15 cellular contexts compared by ENCODE assay signal in the genomic region with DNA sequence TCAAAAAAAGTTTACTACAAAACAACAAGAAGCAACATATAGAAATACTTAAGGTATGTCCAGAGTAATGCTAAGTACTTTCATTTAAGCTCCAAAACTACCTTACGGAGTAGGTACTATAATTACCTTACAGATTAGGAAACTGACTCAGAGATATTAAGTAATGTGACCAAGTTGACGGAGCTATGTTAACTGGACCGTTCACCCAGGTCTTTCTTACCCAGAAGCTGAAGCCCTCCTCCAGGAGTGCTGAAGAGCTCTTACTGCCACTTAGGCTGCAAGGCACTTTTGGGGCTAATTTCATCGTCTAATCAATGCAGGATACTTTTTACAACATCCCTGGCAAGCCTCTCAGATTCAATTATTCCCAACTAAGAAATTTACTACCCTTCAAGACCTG.
DNase-seq lines count a peak whose midpoint lies in the region; TF ChIP-seq lines count a peak whose summit lies in the region.
"Had no signal": no experiment of that assay in that cellular context is flagged by ENCODE, and none has a peak within 500 bp of the region (broad histone marks: within the 10 kb centered on the region; RNA-seq: fewer than 3 reads in every experiment).

No MANE protein-coding gene starts in this region.

- no peak overlapping the region for H2BK15ac ChIP-seq in mesendoderm (replicated peaks; ENCODE audit: low read depth)

- no peaks in the 10 kb centered on the region for H3K79me1 ChIP-seq in mesendoderm (ENCODE audit: low read length)

- H2AFZ ChIP-seq in smooth muscle cell (ENCODE audit: low read depth): no peak overlapping the region

- H4K5ac ChIP-seq in mesendoderm (ENCODE audit: low read length): no peak overlapping the region

- TF ChIP-seq POLR2A in thyroid gland (IDR thresholded peaks at IDR 0.05) (no peak), sigmoid colon (IDR thresholded peaks at IDR 0.05) (no peak)

- H2AK5ac ChIP-seq in mesendoderm (ENCODE audit: low read length): no peak overlapping the region

- peaks cover 0 to 9% of the 10 kb centered on the region in 2 donors for H3K4me1 ChIP-seq in thyroid gland
- H3K4me1 ChIP-seq in smooth muscle cell (ENCODE audit: low read depth): no peaks in the 10 kb centered on the region
- no peaks in the 10 kb centered on the region for H3K4me1 ChIP-seq in mesendoderm (ENCODE audit: control insufficient read depth, low read depth, low read length)
- peaks cover 0 to under 1% (median 0%) of the 10 kb centered on the region in 4 donors for H3K4me1 ChIP-seq in sigmoid colon
- H3K4me1 ChIP-seq: BE2C had no signal

- H3K27me3 ChIP-seq in thyroid gland: no peaks in the 10 kb centered on the region
- no peaks in the 10 kb centered on the region for H3K27me3 ChIP-seq in smooth muscle cell (ENCODE audit: low read depth)
- no peaks in the 10 kb centered on the region for H3K27me3 ChIP-seq in mesendoderm (ENCODE audit: insufficient read depth, low read length, poor library complexity)
- H3K27me3 ChIP-seq in sigmoid colon: no peaks in the 10 kb centered on the region
- H3K27me3 ChIP-seq: BE2C had no signal

- no peak for TF ChIP-seq CTCF in VCaP (conservative IDR thresholded peaks at IDR 0.05)
- no peak for TF ChIP-seq CTCF in thyroid gland (IDR thresholded peaks at IDR 0.05)
- TF ChIP-seq CTCF in smooth muscle cell (IDR thresholded peaks at IDR 0.05; ENCODE audit: borderline replicate concordance, insufficient read depth, poor library complexity, severe bottlenecking): no peak
- no peak for TF ChIP-seq CTCF in sigmoid colon (IDR thresholded peaks at IDR 0.05)

- H3K56ac ChIP-seq in mesendoderm (ENCODE audit: low read length): no peak overlapping the region

- no peak overlapping the region for H4K8ac ChIP-seq in mesendoderm (ENCODE audit: low read depth, low read length)

- no peaks in the 10 kb centered on the region for H3K79me2 ChIP-seq in smooth muscle cell (ENCODE audit: low read depth)
- H3K79me2 ChIP-seq in mesendoderm (ENCODE audit: control insufficient read depth, insufficient read depth, low read length): no peaks in the 10 kb centered on the region

- H3K27ac ChIP-seq in VCaP: peak overlapping the region; percentile 29; the same call in 1 of the 2 replicates
- no peak overlapping the region for H3K27ac ChIP-seq in thyroid gland
- H3K27ac ChIP-seq in smooth muscle cell (ENCODE audit: low read depth): no peak overlapping the region
- no peak overlapping the region for H3K27ac ChIP-seq in mesendoderm (ENCODE audit: low read depth, low read length)
- H3K27ac ChIP-seq in sigmoid colon: no peak overlapping the region

- DNase-seq in DMS79 treated with DMSO at 0.1 percent for 48 hours (lab: John Stamatoyannopoulos, UW): peak; percentile 43
- peak; percentile 44 to 53 for DNase-seq in thyroid gland
- no peak for DNase-seq in smooth muscle cell (lab: John Stamatoyannopoulos, UW; ENCODE audit: unreplicated experiment)
- DNase-seq in mesendoderm: no peak
- DNase-seq in sigmoid colon: no peak
- DNase-seq: ACHN; BE2C; C1 segment of cervical spinal cord; CD4-positive, CD25-positive, alpha-beta regulatory T cell; DMS153; DND-41; EL; H9 had no signal

- WGBS in thyroid gland, 2 donors: 39 to 40% methylated on average over 4 of the region's 4 CpGs
- 93% methylated on average over 4 of the region's 4 CpGs for WGBS in smooth muscle cell (ENCODE audit: low lambda C conversion rate)
- WGBS in mesendoderm (ENCODE audit: extremely low coverage, insufficient coverage, low lambda C conversion rate): no CpG with 5 or more reads among the region's 4 CpGs
- WGBS in sigmoid colon, 2 donors: 90 to 94% methylated on average over 4 of the region's 4 CpGs

- H3K4me2 ChIP-seq in smooth muscle cell (no peak overlapping the region), mesendoderm (ENCODE audit: low read length) (no peak overlapping the region)

- peaks cover 25 to 27% of the 10 kb centered on the region in 2 donors for H3K36me3 ChIP-seq in thyroid gland
- H3K36me3 ChIP-seq in smooth muscle cell (ENCODE audit: low read depth): peaks cover 13% of the 10 kb centered on the region
- H3K36me3 ChIP-seq in mesendoderm (ENCODE audit: control insufficient read depth, insufficient read depth, low read length): peaks cover 2% of the 10 kb centered on the region
- peaks cover 0 to 62% (median 26%) of the 10 kb centered on the region in 4 donors for H3K36me3 ChIP-seq in sigmoid colon

- no peaks in the 10 kb centered on the region for H3F3A ChIP-seq in smooth muscle cell (ENCODE audit: low read depth)

- H3K4me3 ChIP-seq in thyroid gland (replicated peaks in 1 of 3): no peak overlapping the region
- H3K4me3 ChIP-seq in smooth muscle cell: no peak overlapping the region
- H3K4me3 ChIP-seq in mesendoderm (ENCODE audit: low read length): no peak overlapping the region
- no peak overlapping the region for H3K4me3 ChIP-seq in sigmoid colon
- H3K4me3 ChIP-seq: GM12878 had no signal

- intact Hi-C loops in thyroid gland (cut with DNase I): no loop called here
- intact Hi-C loops in sigmoid colon (cut with DNase I): no loop called here

- H3K9ac ChIP-seq in smooth muscle cell (ENCODE audit: low read depth) (no peak overlapping the region), mesendoderm (ENCODE audit: low read length) (no peak overlapping the region)

- TF ChIP-seq EP300 in sigmoid colon (IDR thresholded peaks at IDR 0.05): no peak

- no peak overlapping the region for H3K4ac ChIP-seq in mesendoderm (ENCODE audit: low read depth, low read length)

- H3K23ac ChIP-seq in mesendoderm (ENCODE audit: low read length): no peak overlapping the region

- peaks cover 7% of the 10 kb centered on the region for H4K20me1 ChIP-seq in smooth muscle cell (ENCODE audit: low read depth)

- H2BK5ac ChIP-seq in mesendoderm (ENCODE audit: low read length): no peak overlapping the region

- H3K9me3 ChIP-seq in thyroid gland (no peaks in the 10 kb centered on the region), smooth muscle cell (replicated peaks; ENCODE audit: low read depth) (no peaks in the 10 kb centered on the region), sigmoid colon (no peaks in the 10 kb centered on the region)
- H3K9me3 ChIP-seq: BE2C had no signal

- H2BK120ac ChIP-seq in mesendoderm (ENCODE audit: low read depth, low read length): no peak overlapping the region

- no peak overlapping the region for H3K18ac ChIP-seq in mesendoderm (ENCODE audit: low read length)

Comparison
In these comparisons a context has a peak if more than half of its experiments do, and no peak if none do; other contexts are left out.
1. DNase-seq: peak in DMS79 treated with DMSO at 0.1 percent for 48 hours (single experiment) and thyroid gland (2 of 2); none in smooth muscle cell (single experiment), mesendoderm (single experiment) and sigmoid colon (single experiment).